ENCODE assay signal across 1 cellular context in genomic region chr1:23013657-23014056, GRCh38.
TF ChIP-seq lines count a peak whose summit lies in the region.

No MANE protein-coding gene starts in this region.

TF ChIP-seq in neural cell, 6 proteins besides CTCF, POLR2A, EP300 and RAD21 (continued from another document):
- TF ChIP-seq REST (IDR thresholded peaks at IDR 0.05; ENCODE audit: borderline replicate concordance) (no peak), MXI1 (conservative IDR thresholded peaks at IDR 0.05; ENCODE audit: poor library complexity, severe bottlenecking) (no peak)
TF ChIP-seq in neural cell: peak in this region for 0.
